ENCODE assay signal across 8 cellular contexts in genomic region chr4:153154010-153154975, GRCh38. TPM values are rescaled to one million over a fixed set of nuclear protein-coding genes. Genes with fewer than 3 reads are reported as not detected.
DNase-seq lines count a peak whose midpoint lies in the region; ATAC-seq, FAIRE-seq and TF ChIP-seq lines count a peak whose summit lies in the region.

No MANE protein-coding gene starts in this region.

- H3K27ac Mint-ChIP-seq in naive B cell: peak overlapping the region in 2 of 6 donors; percentile 10 to 96

- no TSS peak for BruUV-seq in OCI-LY7 (replicated peaks; lab: Mats Ljungman, UMichigan)

- no peaks in the 10 kb centered on the region for H3K36me3 Mint-ChIP-seq in naive B cell

- H4K20me1 ChIP-seq in OCI-LY7 (ENCODE audit: insufficient read depth, low read length): no peaks in the 10 kb centered on the region

- peak overlapping the region; percentile 45; the same call in 1 of the 2 replicates for H3K4me2 ChIP-seq in OCI-LY7 (ENCODE audit: low read length)

- peak overlapping the region; percentile 79 to 96 (median 93) for H3K4me3 Mint-ChIP-seq in naive B cell

- H3K9me2 ChIP-seq in OCI-LY7 (ENCODE audit: insufficient read depth, low read length): no peaks in the 10 kb centered on the region

- peak overlapping the region; percentile 64 for H2AFZ ChIP-seq in ACC112 (ENCODE audit: low read length, unreplicated experiment)
- H2AFZ ChIP-seq in OCI-LY7 (ENCODE audit: low read length): peak overlapping the region; percentile 20; the same call in 1 of the 2 replicates

- POLR2A ChIA-PET in OCI-LY7 (lab: Charles Lee): no interaction called here

- DNase-seq in GM19239 (ENCODE audit: insufficient read length, low spot score): no peak
- no peak for DNase-seq in OCI-LY7 (ENCODE audit: low spot score)
- DNase-seq in coronary artery (ENCODE audit: low spot score): no peak
- no peak for DNase-seq in naive B cell
- DNase-seq in KG1 (lab: John Stamatoyannopoulos, UW): no peak

- intact Hi-C loops in OCI-LY7 (cut with micrococcal nuclease; ENCODE audit: unreplicated experiment): no loop called here

- H3K4me1 ChIP-seq in ACC112 (ENCODE audit: control insufficient read depth, insufficient read depth, low read length, unreplicated experiment) (peaks cover 10% of the 10 kb centered on the region), OCI-LY7 (ENCODE audit: insufficient read depth, low read length, poor library complexity, severe bottlenecking) (peaks cover 23% of the 10 kb centered on the region)

- H3K9me3 Mint-ChIP-seq in naive B cell: no peaks in the 10 kb centered on the region

- no peaks in the 10 kb centered on the region for H3K79me2 ChIP-seq in ACC112 (ENCODE audit: control insufficient read depth, insufficient read depth, low read length, unreplicated experiment)
- no peaks in the 10 kb centered on the region for H3K79me2 ChIP-seq in OCI-LY7 (ENCODE audit: insufficient read depth, low read depth, low read length)

- H3K27me3 ChIP-seq in ACC112 (ENCODE audit: insufficient read depth, low read length): peaks cover 39% of the 10 kb centered on the region

- peaks cover 28 to 33% (median 31%) of the 10 kb centered on the region in 3 donors for H3K27me3 Mint-ChIP-seq in naive B cell

- H3K4me3 ChIP-seq in ACC112 (ENCODE audit: low read depth, low read length) (peak overlapping the region; percentile 83), OCI-LY7 (ENCODE audit: low read depth, low read length, poor library complexity, severe bottlenecking) (no peak overlapping the region), coronary artery (peak overlapping the region; percentile 77)

- peak; percentile 21 for FAIRE-seq in GM19239 (lab: Jason Lieb, UNC)

- H3K27ac ChIP-seq in ACC112 (ENCODE audit: low read depth, low read length): no peak overlapping the region
- no peak overlapping the region for H3K27ac ChIP-seq in OCI-LY7 (ENCODE audit: low read depth, low read length, poor library complexity, severe bottlenecking)
- no peak overlapping the region for H3K27ac ChIP-seq in coronary artery

- H3K4me1 Mint-ChIP-seq in naive B cell: peaks cover 22 to 33% (median 28%) of the 10 kb centered on the region in 3 donors

- CTCF ChIA-PET in OCI-LY7 (lab: Charles Lee; ENCODE audit: unreplicated experiment): no interaction called here

- ATAC-seq in naive B cell (ENCODE audit: low read depth in 2 of 2) (no peak), GM21367 (IDR thresholded peaks at IDR 0.05; ENCODE audit: unreplicated experiment) (no peak), HG02852 (IDR thresholded peaks at IDR 0.05; ENCODE audit: unreplicated experiment) (no peak)

- H3K36me3 ChIP-seq in ACC112 (ENCODE audit: insufficient read depth, low read length) (no peaks in the 10 kb centered on the region), OCI-LY7 (ENCODE audit: insufficient read depth, low read length) (no peaks in the 10 kb centered on the region)

- TF ChIP-seq CTCF in OCI-LY7 (conservative IDR thresholded peaks at IDR 0.05; ENCODE audit: low read length) (no peak), coronary artery (IDR thresholded peaks at IDR 0.05) (no peak)

- no peaks in the 10 kb centered on the region for H3K9me3 ChIP-seq in OCI-LY7 (ENCODE audit: low read length)

RNA-seq across cellular contexts. Expression of gene TRIM2, which starts 50.0 kb away (rescaled TPM):
- total RNA-seq in OCI-LY7 (2014; rRNA removed; shearing (Covaris generic)): 0.06 and 0.46 TPM in 2 replicates
- 0.29 TPM in 1 of 2 replicates, not detected in the other for total RNA-seq in OCI-LY7 (2022)
- polyA plus RNA-seq in naive B cell (ENCODE audit: low read depth in 6 of 6): 1 to 10 TPM in 5 of 6 donors, not detected in 1; 1.3 to 4.6 (median 2.6) TPM
